In the genomic region with DNA sequence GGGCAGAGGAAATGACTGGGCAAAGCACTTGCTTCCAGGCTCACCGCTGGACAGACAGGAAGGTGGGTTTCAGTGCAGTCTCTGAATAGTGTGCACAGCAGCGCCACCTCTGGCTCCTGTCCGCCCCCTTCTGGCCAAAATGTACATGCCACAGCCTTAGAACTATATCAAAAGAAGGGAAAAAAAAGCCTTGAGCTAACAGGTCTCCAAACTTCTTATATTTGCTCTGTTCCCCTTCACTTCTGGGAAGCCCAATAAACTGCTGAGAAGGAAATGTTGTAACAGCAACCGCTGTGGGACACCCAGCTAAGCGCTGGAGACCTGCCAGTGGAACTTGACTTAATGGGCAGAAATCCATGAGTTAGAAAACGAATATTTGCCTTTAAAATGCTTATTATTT, we compare ENCODE assay signal across 8 cellular contexts. TPM values are rescaled to one million over a fixed set of nuclear protein-coding genes. Genes with fewer than 3 reads are reported as not detected.
A peak's percentile ranks its signal among the peaks of the same experiment; 100 is the strongest.
DNase-seq lines count a peak whose midpoint lies in the region; ATAC-seq and TF ChIP-seq lines count a peak whose summit lies in the region.

No MANE protein-coding gene starts in this region.

- peak; percentile 74 to 77 for ATAC-seq in CD4-positive, CD25-positive, alpha-beta regulatory T cell (ENCODE audit: low read depth in 2 of 2)
- peak; percentile 54 for ATAC-seq in HG02798 (IDR thresholded peaks at IDR 0.05; ENCODE audit: poor library complexity, unreplicated experiment)
- ATAC-seq in effector memory CD8-positive, alpha-beta T cell (replicated peaks), result peak; percentile 89
- ATAC-seq in mucosa of descending colon, result peak; percentile 61

- POLR2A ChIA-PET in activated CD4-positive, alpha-beta memory T cell treated with anti-CD3 and anti-CD28 coated beads, Interleukin-2, amount 10 ng/mL, durations not matched to agents 7 days and 5 days (lab: Charles Lee), result interaction anchor here (0.7 kb wide), 1 partner anchor 11 kb away, joined by 3 read pairs; no protein-coding TSS in a partner anchor

- no peak overlapping the region for H3K4me3 ChIP-seq in CD4-positive, CD25-positive, alpha-beta regulatory T cell (ENCODE audit: low read depth, low read length)
- H3K4me3 ChIP-seq in mucosa of descending colon, result no peak overlapping the region

- intact Hi-C loops in mucosa of descending colon (cut with DNase I, micrococcal nuclease), result loop anchor here in 1 of 2 donors (2.0 kb wide), 1 partner anchor 253 kb away; a partner anchor contains a TSS

- DNase-seq in CD4-positive, CD25-positive, alpha-beta regulatory T cell, result peak; percentile 32 to 75 (median 63)
- peak; percentile 29 for DNase-seq in NCI-H82 treated with DMSO at 0.1 percent for 48 hours (lab: John Stamatoyannopoulos, UW; ENCODE audit: unreplicated experiment)
- peak; percentile 72 for DNase-seq in activated CD4-positive, alpha-beta memory T cell treated with anti-CD3 and anti-CD28 coated beads, Interleukin-2, amount 10 ng/mL, durations not matched to agents 7 days and 5 days
- DNase-seq in effector memory CD8-positive, alpha-beta T cell, result peak; percentile 52 to 65 (median 62)
- peak in 2 of 3 donors; percentile 66 to 81 for DNase-seq in mucosa of descending colon
- peak; percentile 37 for DNase-seq in stimulated activated CD8-positive, alpha-beta memory T cell treated with anti-CD3 and anti-CD28 coated beads, Interleukin-7, amount 100 ng/mL, for 24 hours (ENCODE audit: low read depth)
- no peak for DNase-seq in ureter (ENCODE audit: low spot score)

- no peaks in the 10 kb centered on the region for H3K27me3 ChIP-seq in CD4-positive, CD25-positive, alpha-beta regulatory T cell (ENCODE audit: control insufficient read depth, insufficient read depth, low read length)

- no peaks in the 10 kb centered on the region for H3K4me1 ChIP-seq in CD4-positive, CD25-positive, alpha-beta regulatory T cell (ENCODE audit: control insufficient read depth, insufficient read depth, low read length, poor library complexity, severe bottlenecking)
- peaks cover 3% of the 10 kb centered on the region for H3K4me1 ChIP-seq in mucosa of descending colon (ENCODE audit: low read depth)

- H3K9me3 ChIP-seq in CD4-positive, CD25-positive, alpha-beta regulatory T cell (ENCODE audit: control insufficient read depth in 2 of 2, low read length in 2 of 2), result no peaks in the 10 kb centered on the region
- H3K9me3 ChIP-seq in mucosa of descending colon, result no peaks in the 10 kb centered on the region

- no peaks in the 10 kb centered on the region for H3K9me3 Mint-ChIP-seq in CD4-positive, CD25-positive, alpha-beta regulatory T cell
- H3K9me3 Mint-ChIP-seq in activated CD4-positive, alpha-beta memory T cell treated with anti-CD3 and anti-CD28 coated beads, Interleukin-2, amount 10 ng/mL, durations not matched to agents 7 days and 5 days, result no peaks in the 10 kb centered on the region
- no peaks in the 10 kb centered on the region for H3K9me3 Mint-ChIP-seq in effector memory CD8-positive, alpha-beta T cell

- H3K36me3 ChIP-seq in CD4-positive, CD25-positive, alpha-beta regulatory T cell (ENCODE audit: control insufficient read depth, insufficient read depth, low read length), result peaks cover 46% of the 10 kb centered on the region
- no peaks in the 10 kb centered on the region for H3K36me3 ChIP-seq in mucosa of descending colon (ENCODE audit: low read depth)

- no peak overlapping the region for H3K4me3 Mint-ChIP-seq in CD4-positive, CD25-positive, alpha-beta regulatory T cell
- no peak overlapping the region for H3K4me3 Mint-ChIP-seq in activated CD4-positive, alpha-beta memory T cell treated with anti-CD3 and anti-CD28 coated beads, Interleukin-2, amount 10 ng/mL, durations not matched to agents 7 days and 5 days
- H3K4me3 Mint-ChIP-seq in effector memory CD8-positive, alpha-beta T cell, result no peak overlapping the region

- H3K27me3 Mint-ChIP-seq in CD4-positive, CD25-positive, alpha-beta regulatory T cell, result no peaks in the 10 kb centered on the region
- H3K27me3 Mint-ChIP-seq in activated CD4-positive, alpha-beta memory T cell treated with anti-CD3 and anti-CD28 coated beads, Interleukin-2, amount 10 ng/mL, durations not matched to agents 7 days and 5 days, result no peaks in the 10 kb centered on the region
- no peaks in the 10 kb centered on the region for H3K27me3 Mint-ChIP-seq in effector memory CD8-positive, alpha-beta T cell

- peaks cover 0 to 13% (median 9%) of the 10 kb centered on the region in 4 donors for H3K4me1 Mint-ChIP-seq in CD4-positive, CD25-positive, alpha-beta regulatory T cell
- peaks cover 3% of the 10 kb centered on the region for H3K4me1 Mint-ChIP-seq in activated CD4-positive, alpha-beta memory T cell treated with anti-CD3 and anti-CD28 coated beads, Interleukin-2, amount 10 ng/mL, durations not matched to agents 7 days and 5 days
- H3K4me1 Mint-ChIP-seq in effector memory CD8-positive, alpha-beta T cell (ENCODE audit: low read depth in 2 of 2), result peaks cover 0 to 4% of the 10 kb centered on the region in 2 donors

- TF ChIP-seq CTCF in mucosa of descending colon (IDR thresholded peaks at IDR 0.05), result peak; percentile 75

- H3K27ac ChIP-seq in CD4-positive, CD25-positive, alpha-beta regulatory T cell (ENCODE audit: insufficient read depth, low read length, poor library complexity, severe bottlenecking), result no peak overlapping the region

- no peak overlapping the region for H3K27ac Mint-ChIP-seq in CD4-positive, CD25-positive, alpha-beta regulatory T cell
- H3K27ac Mint-ChIP-seq in activated CD4-positive, alpha-beta memory T cell treated with anti-CD3 and anti-CD28 coated beads, Interleukin-2, amount 10 ng/mL, durations not matched to agents 7 days and 5 days, result no peak overlapping the region
- H3K27ac Mint-ChIP-seq in effector memory CD8-positive, alpha-beta T cell, result peak overlapping the region in 1 of 2 donors; percentile 41

- CTCF ChIA-PET in activated CD4-positive, alpha-beta memory T cell treated with anti-CD3 and anti-CD28 coated beads, Interleukin-2, amount 10 ng/mL, durations not matched to agents 7 days and 5 days (lab: Charles Lee), result interaction anchor here (0.5 to 6.5 kb wide), 43 partner anchors 9 to 697 kb away, joined by 3 to 100 read pairs (median 5); a partner anchor contains a TSS

- H3K36me3 Mint-ChIP-seq in CD4-positive, CD25-positive, alpha-beta regulatory T cell, result peaks cover 28% of the 10 kb centered on the region
- H3K36me3 Mint-ChIP-seq in activated CD4-positive, alpha-beta memory T cell treated with anti-CD3 and anti-CD28 coated beads, Interleukin-2, amount 10 ng/mL, durations not matched to agents 7 days and 5 days (ENCODE audit: low read depth), result peaks cover 29% of the 10 kb centered on the region
- H3K36me3 Mint-ChIP-seq in effector memory CD8-positive, alpha-beta T cell (ENCODE audit: insufficient read depth), result peaks cover 71% of the 10 kb centered on the region

RNA-seq across cellular contexts. Expression of a gene that starts 17.5 kb away (rescaled TPM):
- total RNA-seq in CD4-positive, CD25-positive, alpha-beta regulatory T cell, result 18.7 TPM
- 10 to 100 TPM in 3 of 4 donors, 1 to 10 TPM in 1; 9.2 to 14.1 (median 11.1) TPM for polyA plus RNA-seq in CD4-positive, CD25-positive, alpha-beta regulatory T cell
- 10 to 100 TPM; 18.0 to 19.0 TPM for total RNA-seq in activated CD4-positive, alpha-beta memory T cell treated with anti-CD3 and anti-CD28 coated beads, Interleukin-2, amount 10 ng/mL, durations not matched to agents 7 days and 5 days
- total RNA-seq in mucosa of descending colon (10 to 100 TPM; 25.4 to 40.5 (median 32.6) TPM), ureter (45.6 TPM)
